In the genomic region with DNA sequence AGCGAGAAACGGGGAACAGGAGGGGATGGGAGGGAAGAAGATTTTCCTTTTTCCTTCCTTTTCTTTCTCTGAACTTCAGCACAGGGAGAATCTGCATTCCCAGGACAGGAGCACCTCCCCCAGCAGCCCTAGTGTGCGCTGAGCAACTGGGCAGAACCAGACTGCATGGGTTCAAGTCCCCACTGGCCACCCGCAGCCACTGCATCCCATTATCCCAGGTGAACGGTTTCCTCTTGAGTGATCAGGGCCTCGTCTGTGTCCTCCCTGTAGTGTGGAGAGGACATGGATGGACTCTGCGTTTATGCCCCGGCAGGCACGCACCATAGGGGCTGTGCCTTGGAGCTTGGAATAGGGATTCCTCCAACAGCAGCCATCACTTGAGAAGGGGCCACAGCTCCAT, we compare ENCODE assay signal across 20 cellular contexts. TPM values are rescaled to one million over a fixed set of nuclear protein-coding genes. Genes with fewer than 3 reads are reported as not detected.
DNase-seq lines count a peak whose midpoint lies in the region; ATAC-seq and TF ChIP-seq lines count a peak whose summit lies in the region.
"Had no signal": no experiment of that assay in that cellular context is flagged by ENCODE, and none has a peak within 500 bp of the region (broad histone marks: within the 10 kb centered on the region; RNA-seq: fewer than 3 reads in every experiment).

No MANE protein-coding gene starts in this region.

- H3K4me3 ChIP-seq in right atrium auricular region (peak overlapping the region in 1 of 2 donors; percentile 31), rectal smooth muscle tissue (ENCODE audit: low read length) (peak overlapping the region; percentile 3), upper lobe of right lung (no peak overlapping the region)
- H3K4me3 ChIP-seq: lung, neural progenitor cell had no signal

- H3K36me3 Mint-ChIP-seq in activated CD4-positive, alpha-beta T cell treated with anti-CD3 and anti-CD28 coated beads, Interleukin-2, amount 10 ng/mL, durations not matched to agents 24 days and 14 days (ENCODE audit: low read depth), result no peaks in the 10 kb centered on the region
- H3K36me3 Mint-ChIP-seq: CD14-positive monocyte, neural progenitor cell had no signal

- H3K36me3 ChIP-seq in right atrium auricular region (no peaks in the 10 kb centered on the region), rectal smooth muscle tissue (ENCODE audit: control insufficient read depth, insufficient read depth, low read length) (no peaks in the 10 kb centered on the region), upper lobe of right lung (no peaks in the 10 kb centered on the region)
- H3K36me3 ChIP-seq: neural progenitor cell had no signal

- no peak overlapping the region for H3K9ac ChIP-seq in rectal smooth muscle tissue (ENCODE audit: low read length)
- H3K9ac ChIP-seq: neural progenitor cell had no signal

- H3K9me3 ChIP-seq in right atrium auricular region (no peaks in the 10 kb centered on the region), upper lobe of right lung (no peaks in the 10 kb centered on the region)

- H3K27me3 Mint-ChIP-seq in activated CD4-positive, alpha-beta T cell treated with anti-CD3 and anti-CD28 coated beads, Interleukin-2, amount 10 ng/mL, durations not matched to agents 24 days and 14 days, result peaks cover 18% of the 10 kb centered on the region

- peak; percentile 34 for DNase-seq in Right ventricle myocardium superior
- DNase-seq in Right ventricle myocardium inferior (ENCODE audit: missing footprints), result no peak
- no peak for DNase-seq in right atrium auricular region (ENCODE audit: low spot score)
- no peak for DNase-seq in upper lobe of right lung
- DNase-seq in activated CD4-positive, alpha-beta T cell treated with anti-CD3 and anti-CD28 coated beads, Interleukin-2, amount 10 ng/mL, durations not matched to agents 24 days and 14 days, result no peak
- no peak for DNase-seq in HuH-7 (ENCODE audit: low spot score)
- DNase-seq in stimulated activated naive CD8-positive, alpha-beta T cell treated with anti-CD3 and anti-CD28 coated beads, Interleukin-15, Interleukin-2, amounts not matched to agents 100 U/mL and 50 U/mL, for 24 hours, result no peak
- DNase-seq: 8988T; activated CD4-positive, alpha-beta T cell treated with anti-CD3 and anti-CD28 coated beads for 1 hour; activated CD8-positive, alpha-beta memory T cell treated with anti-CD3 and anti-CD28 coated beads, Interleukin-2, amount 50 U/mL, for 48 hours; activated naive CD4-positive, alpha-beta T cell; NCI-H1105; NK-92 treated with Interleukin-12 subunit alpha and Interleukin-12 subunit beta, amount 100 ng/mL, for 24 hours; SIG-M5 had no signal

- H3K4me3 Mint-ChIP-seq in activated CD4-positive, alpha-beta T cell treated with anti-CD3 and anti-CD28 coated beads, Interleukin-2, amount 10 ng/mL, durations not matched to agents 24 days and 14 days, result no peak overlapping the region
- H3K4me3 Mint-ChIP-seq: CD14-positive monocyte; stimulated activated naive CD8-positive, alpha-beta T cell treated with anti-CD3 and anti-CD28 coated beads, Interleukin-15, Interleukin-2, amounts not matched to agents 100 ng/mL and 50 ng/mL, for 24 hours had no signal

- H3K27ac Mint-ChIP-seq in activated CD4-positive, alpha-beta T cell treated with anti-CD3 and anti-CD28 coated beads, Interleukin-2, amount 10 ng/mL, durations not matched to agents 24 days and 14 days, result no peak overlapping the region
- H3K27ac Mint-ChIP-seq: CD14-positive monocyte; stimulated activated naive CD8-positive, alpha-beta T cell treated with anti-CD3 and anti-CD28 coated beads, Interleukin-15, Interleukin-2, amounts not matched to agents 100 ng/mL and 50 ng/mL, for 24 hours had no signal

- H3K4me1 ChIP-seq in right atrium auricular region (peaks cover 0 to 19% of the 10 kb centered on the region in 2 donors), rectal smooth muscle tissue (ENCODE audit: control insufficient read depth, insufficient read depth, low read length) (peaks cover 3% of the 10 kb centered on the region), upper lobe of right lung (peaks cover 10% of the 10 kb centered on the region)

- TF ChIP-seq CTCF in right atrium auricular region (IDR thresholded peaks at IDR 0.05), result no peak
- TF ChIP-seq CTCF in upper lobe of right lung (IDR thresholded peaks at IDR 0.05), result peak; percentile 4

- no peaks in the 10 kb centered on the region for H3K9me3 Mint-ChIP-seq in activated CD4-positive, alpha-beta T cell treated with anti-CD3 and anti-CD28 coated beads, Interleukin-2, amount 10 ng/mL, durations not matched to agents 24 days and 14 days
- H3K9me3 Mint-ChIP-seq: CD14-positive monocyte; neural progenitor cell; stimulated activated naive CD8-positive, alpha-beta T cell treated with anti-CD3 and anti-CD28 coated beads, Interleukin-15, Interleukin-2, amounts not matched to agents 100 ng/mL and 50 ng/mL, for 24 hours had no signal

- H3K4me1 Mint-ChIP-seq in activated CD4-positive, alpha-beta T cell treated with anti-CD3 and anti-CD28 coated beads, Interleukin-2, amount 10 ng/mL, durations not matched to agents 24 days and 14 days, result peaks cover 7% of the 10 kb centered on the region

- H3K27me3 ChIP-seq in right atrium auricular region (no peaks in the 10 kb centered on the region), rectal smooth muscle tissue (ENCODE audit: control insufficient read depth, insufficient read depth, low read length) (peaks cover 4% of the 10 kb centered on the region), upper lobe of right lung (no peaks in the 10 kb centered on the region)

- peak overlapping the region; percentile 49 to 70 for H3K27ac ChIP-seq in right atrium auricular region
- peak overlapping the region; percentile 69 for H3K27ac ChIP-seq in rectal smooth muscle tissue (ENCODE audit: low read depth, low read length)
- H3K27ac ChIP-seq in upper lobe of right lung, result peak overlapping the region; percentile 84
- H3K27ac ChIP-seq: HL-60, neural progenitor cell had no signal

- intact Hi-C loops in Right ventricle myocardium superior (cut with DNase I) (loop anchor here (5.0 to 10.0 kb wide), 2 partner anchors 81 to 518 kb away; no protein-coding TSS in a partner anchor), Right ventricle myocardium inferior (cut with DNase I) (loop anchor here (10.0 kb wide), 2 partner anchors 301 to 581 kb away; no protein-coding TSS in a partner anchor), upper lobe of right lung (cut with DNase I) (no loop called here)
- intact Hi-C loops in activated CD4-positive, alpha-beta T cell treated with anti-CD3 and anti-CD28 coated beads, Interleukin-2, amount 10 ng/mL, durations not matched to agents 24 days and 14 days (cut with micrococcal nuclease), result no loop called here

- no peak for ATAC-seq in Right ventricle myocardium superior (ENCODE audit: poor library complexity)
- no peak for ATAC-seq in Right ventricle myocardium inferior
- ATAC-seq in upper lobe of right lung, result no peak
- no peak for ATAC-seq in stimulated activated naive CD8-positive, alpha-beta T cell treated with anti-CD3 and anti-CD28 coated beads, Interleukin-15, Interleukin-2, amounts not matched to agents 100 U/mL and 50 U/mL, for 24 hours

RNA-seq across cellular contexts. Expression of gene ANKRD60, which starts 53.0 kb away (rescaled TPM):
- not detected for total RNA-seq in Right ventricle myocardium superior
- not detected for total RNA-seq in Right ventricle myocardium inferior
- total RNA-seq in right atrium auricular region, result not detected
- total RNA-seq in upper lobe of right lung, result not detected
- not detected in 2 replicates for total RNA-seq in activated CD4-positive, alpha-beta T cell treated with anti-CD3 and anti-CD28 coated beads, Interleukin-2, amount 10 ng/mL, durations not matched to agents 24 days and 14 days
- total RNA-seq: lung had no signal

Comparison
In these comparisons a context has a peak if more than half of its experiments do, and no peak if none do; other contexts are left out.
1. intact Hi-C loops: an anchor here in Right ventricle myocardium superior (5.0 to 10.0 kb wide) and Right ventricle myocardium inferior (10.0 kb wide); none called in upper lobe of right lung and activated CD4-positive, alpha-beta T cell treated with anti-CD3 and anti-CD28 coated beads, Interleukin-2, amount 10 ng/mL, durations not matched to agents 24 days and 14 days.